ENCODE assay signal across 8 cellular contexts in genomic region chr13:94549241-94550029, GRCh38. TPM values are rescaled to one million over a fixed set of nuclear protein-coding genes. Genes with fewer than 3 reads are reported as not detected.
A peak's percentile ranks its signal among the peaks of the same experiment; 100 is the strongest.
DNase-seq lines count a peak whose midpoint lies in the region; ATAC-seq, FAIRE-seq and TF ChIP-seq lines count a peak whose summit lies in the region.

No MANE protein-coding gene starts in this region.

- H3K36me3 Mint-ChIP-seq in Caco-2 (ENCODE audit: insufficient read depth, unreplicated experiment) (peaks cover 19% of the 10 kb centered on the region), endothelial cell (ENCODE audit: low read depth, unreplicated experiment) (peaks cover 8% of the 10 kb centered on the region), mesothelial cell of epicardium (no peaks in the 10 kb centered on the region)

- H3K27me3 Mint-ChIP-seq in Caco-2 (ENCODE audit: insufficient read depth, unreplicated experiment) (peaks cover 4% of the 10 kb centered on the region), endothelial cell (ENCODE audit: unreplicated experiment) (peaks cover 23% of the 10 kb centered on the region), mesothelial cell of epicardium (ENCODE audit: low read depth) (peaks cover 3% of the 10 kb centered on the region)

- FAIRE-seq in HTR-8/SVneo (lab: Jason Lieb, UNC) = no peak

- CTCF ChIA-PET in Caco-2 (lab: Charles Lee) = interaction anchor here (0.9 to 2.0 kb wide), 5 partner anchors 15 to 114 kb away, joined by 3 to 16 read pairs (median 6); no protein-coding TSS in a partner anchor

- H3K4me1 Mint-ChIP-seq in Caco-2 (ENCODE audit: low read depth, unreplicated experiment) = peaks cover 23% of the 10 kb centered on the region
- H3K4me1 Mint-ChIP-seq in endothelial cell (ENCODE audit: unreplicated experiment) = peaks cover 3% of the 10 kb centered on the region
- H3K4me1 Mint-ChIP-seq in mesothelial cell of epicardium = peaks cover 5% of the 10 kb centered on the region

- H3K27me3 ChIP-seq in Caco-2 (replicated peaks; ENCODE audit: control insufficient read depth, insufficient read depth, low read length) (no peaks in the 10 kb centered on the region), NT2/D1 (ENCODE audit: insufficient read depth, insufficient read length) (no peaks in the 10 kb centered on the region)

- H3K9ac ChIP-seq in NT2/D1 (ENCODE audit: insufficient read length, low read depth) = peak overlapping the region; percentile 82

- H3K9me3 ChIP-seq in Caco-2 (peaks cover 5% of the 10 kb centered on the region; the same call in 1 of the 2 replicates), NT2/D1 (ENCODE audit: insufficient read depth, low read length) (no peaks in the 10 kb centered on the region)

- POLR2A ChIA-PET in Caco-2 (lab: Charles Lee) = interaction anchor here (0.6 to 1.6 kb wide), 4 partner anchors 10 to 53 kb away, joined by 3 to 6 read pairs (median 4); partner anchors contain the start of gene TGDS

- intact Hi-C loops in Caco-2 (cut with micrococcal nuclease; ENCODE audit: unreplicated experiment) = loop anchor here (1.0 kb wide), 4 partner anchors 47 to 116 kb away; partner anchors contain the start of genes GPR180 and TGDS

- DNase-seq in Caco-2 = peak; percentile 93
- peak; percentile 83 for DNase-seq in HTR-8/SVneo (ENCODE audit: insufficient read length, low spot score)
- peak; percentile 72 for DNase-seq in NT2/D1 (ENCODE audit: low read depth, low spot score)
- DNase-seq in activated CD8-positive, alpha-beta memory T cell treated with anti-CD3 and anti-CD28 coated beads, Interleukin-2, amount 50 U/mL, for 4 hours = peak; percentile 92
- DNase-seq in endothelial cell (ENCODE audit: low spot score) = peak; percentile 82
- DNase-seq in mesothelial cell of epicardium (ENCODE audit: low spot score in 2 of 2, unreplicated experiment in 2 of 2) = peak; percentile 82 to 97
- peak; percentile 82 to 88 for DNase-seq in stimulated activated CD8-positive, alpha-beta memory T cell treated with anti-CD3 and anti-CD28 coated beads, Interleukin-15, amount 100 ng/mL, for 4 hours (ENCODE audit: low read depth in 2 of 2)

- H3K4me3 Mint-ChIP-seq in Caco-2 (ENCODE audit: unreplicated experiment) (peak overlapping the region; percentile 86), endothelial cell (ENCODE audit: unreplicated experiment) (peak overlapping the region; percentile 93), mesothelial cell of epicardium (peak overlapping the region; percentile 83)

- peak overlapping the region; percentile 82 for H3K4me3 ChIP-seq in Caco-2 (ENCODE audit: low read depth, low read length)
- peak overlapping the region; percentile 76 for H3K4me3 ChIP-seq in NT2/D1 (ENCODE audit: insufficient read length, low read depth)

- H3K27ac Mint-ChIP-seq in Caco-2 (ENCODE audit: unreplicated experiment) (peak overlapping the region; percentile 91), endothelial cell (ENCODE audit: unreplicated experiment) (peak overlapping the region; percentile 95), mesothelial cell of epicardium (peak overlapping the region; percentile 97)

- no peak for TF ChIP-seq CTCF in Caco-2 (IDR thresholded peaks at IDR 0.05; ENCODE audit: insufficient read depth in 1 of 2, low read depth in 1 of 2, low read length in 1 of 2, severe bottlenecking in 1 of 2, unreplicated experiment in 1 of 2)
- no peak for TF ChIP-seq CTCF in endothelial cell (IDR thresholded peaks at IDR 0.05; ENCODE audit: unreplicated experiment)
- no peak for TF ChIP-seq CTCF in mesothelial cell of epicardium (IDR thresholded peaks at IDR 0.05; ENCODE audit: unreplicated experiment)

- peak; percentile 86 for ATAC-seq in GM21367 (IDR thresholded peaks at IDR 0.05; ENCODE audit: unreplicated experiment)

- TSS peak; percentile 97 for BruUV-seq in Caco-2 (replicated peaks; lab: Mats Ljungman, UMichigan)

- H3K9me3 Mint-ChIP-seq in Caco-2 (ENCODE audit: unreplicated experiment) = peaks cover 9% of the 10 kb centered on the region
- H3K9me3 Mint-ChIP-seq in endothelial cell (ENCODE audit: unreplicated experiment) = no peaks in the 10 kb centered on the region
- H3K9me3 Mint-ChIP-seq in mesothelial cell of epicardium = no peaks in the 10 kb centered on the region

- H3K4me1 ChIP-seq in Caco-2 (peaks cover 8% of the 10 kb centered on the region), NT2/D1 (ENCODE audit: insufficient read depth, insufficient read length) (no peaks in the 10 kb centered on the region)

- H3K36me3 ChIP-seq in Caco-2 (ENCODE audit: control insufficient read depth, insufficient read depth, low read length) (no peaks in the 10 kb centered on the region), NT2/D1 (ENCODE audit: insufficient read depth, insufficient read length, low read length) (no peaks in the 10 kb centered on the region)

RNA-seq across cellular contexts. Expression of gene TGDS, which starts 46.5 kb away (rescaled TPM):
- 22.0 and 22.8 TPM in 2 replicates for total RNA-seq in Caco-2 (2022)
- 8.8 TPM for total RNA-seq in endothelial cell (ENCODE audit: unreplicated experiment)
- 9.1 to 9.8 TPM (median 9.2 TPM) in 3 replicates for total RNA-seq in mesothelial cell of epicardium

RNA-seq across cellular contexts. Expression of gene GPR180, which starts 52.2 kb away (rescaled TPM):
- total RNA-seq in Caco-2 (2022) = 6.4 and 7.1 TPM in 2 replicates
- 3.6 TPM for total RNA-seq in endothelial cell (ENCODE audit: unreplicated experiment)
- 6.5 to 6.8 TPM (median 6.5 TPM) in 3 replicates for total RNA-seq in mesothelial cell of epicardium

Comparison
In these comparisons a context has a peak if more than half of its experiments do, and no peak if none do; other contexts are left out.
1. Peak in every context shown above with its lines: DNase-seq, ATAC-seq and H3K4me3 ChIP-seq.